In the genomic region with DNA sequence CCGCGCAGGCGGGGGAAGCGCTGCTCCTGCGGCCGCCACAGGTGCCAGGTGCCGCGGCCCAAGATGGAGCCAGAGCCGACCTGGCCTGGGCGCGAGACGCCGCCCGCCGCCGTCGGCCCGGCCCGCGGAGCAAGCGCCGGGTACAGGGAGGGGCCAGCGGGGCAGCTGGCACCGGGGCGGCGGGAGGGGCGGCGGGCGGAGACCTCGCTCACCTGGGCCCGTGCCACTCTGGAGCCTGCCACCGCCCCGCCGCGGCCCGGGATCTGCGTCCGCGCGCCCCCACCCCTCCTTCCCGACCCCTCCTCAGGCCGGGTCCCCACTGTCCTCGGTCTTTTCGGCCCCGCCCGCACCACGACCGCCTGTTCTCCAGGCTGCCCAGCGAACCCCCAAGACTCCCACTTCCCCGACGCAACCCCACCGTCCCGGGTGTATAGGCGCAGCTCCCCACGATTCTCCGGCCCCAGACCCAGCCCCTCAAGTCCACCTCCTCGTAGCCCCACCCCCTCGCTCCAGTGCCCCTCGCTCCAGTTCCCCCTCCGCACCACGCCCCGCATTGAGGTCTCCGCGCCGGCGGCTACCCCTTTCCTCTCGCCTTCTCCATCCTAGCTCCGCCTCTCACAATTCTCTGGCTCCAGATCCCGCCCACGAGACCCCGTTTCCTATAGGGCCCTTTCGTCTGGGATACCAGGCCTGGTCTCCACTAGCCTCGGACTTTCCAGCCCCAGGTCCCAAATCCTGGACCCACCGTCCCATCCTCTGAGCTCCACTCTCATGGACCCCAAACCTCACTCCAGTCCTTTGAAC, we compare ENCODE assay signal across 1 cellular context.
TF ChIP-seq lines count a peak whose summit lies in the region.

A gene (minus strand): TSS at position 144 of the 804 bp plus-strand sequence. CDS start 5,922 bp downstream, outside the sequence.

TF ChIP-seq in H1, 55 proteins besides CTCF, POLR2A, EP300 and RAD21 (continued from another document):
- TF ChIP-seq RBBP5 (IDR thresholded peaks at IDR 0.05; ENCODE audit: borderline replicate concordance, low read depth, low read length) (peak; percentile 43; the same call in 1 of the 2 replicates), TAF1 (IDR thresholded peaks at IDR 0.05; ENCODE audit: low read depth, low read length) (peak; percentile 26), RXRA (IDR thresholded peaks at IDR 0.05; ENCODE audit: insufficient read depth, low read depth, low read length) (no peak), CHD1 (IDR thresholded peaks at IDR 0.05; ENCODE audit: low read depth, low read length) (no peak)
